8 cellular contexts compared by ENCODE assay signal in the genomic region with DNA sequence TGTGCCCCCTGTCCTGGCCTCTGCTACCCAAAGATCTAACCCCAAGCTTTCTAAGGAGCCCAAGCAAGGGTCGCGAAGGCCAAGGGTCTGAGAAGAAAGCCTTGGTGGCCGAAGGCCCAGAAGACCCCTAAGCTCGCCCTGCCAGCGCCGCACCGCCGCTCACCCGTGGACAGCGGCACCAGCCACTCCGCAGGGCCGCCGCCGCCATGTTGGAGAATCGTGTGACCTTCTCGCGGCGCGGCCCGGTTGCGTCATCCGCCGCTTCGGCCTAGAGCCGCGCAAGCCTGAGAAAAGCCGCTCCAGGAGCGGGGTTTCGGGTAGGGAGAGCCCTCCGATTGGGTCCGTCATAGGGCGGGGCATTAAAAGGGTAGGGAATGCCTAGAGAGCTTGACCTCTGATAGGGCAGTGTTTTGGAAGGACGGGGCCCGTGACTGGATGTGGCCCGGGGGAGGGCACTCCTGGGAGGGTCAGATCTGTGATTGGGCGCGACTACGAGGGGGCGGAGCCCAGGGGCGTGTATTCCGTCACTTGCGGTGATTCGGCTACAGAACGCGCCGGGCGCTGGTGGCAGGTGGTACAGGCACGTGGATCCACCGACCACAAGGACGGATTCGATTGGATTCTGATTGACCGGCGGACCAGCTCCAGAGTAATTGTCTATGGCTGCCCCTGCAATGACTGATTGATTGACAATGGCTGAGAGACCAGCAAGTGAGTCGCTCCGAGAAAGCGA. TPM values are rescaled to one million over a fixed set of nuclear protein-coding genes. Genes with fewer than 3 reads are reported as not detected.
DNase-seq lines count a peak whose midpoint lies in the region; ATAC-seq, FAIRE-seq and TF ChIP-seq lines count a peak whose summit lies in the region.

A gene with protein sequence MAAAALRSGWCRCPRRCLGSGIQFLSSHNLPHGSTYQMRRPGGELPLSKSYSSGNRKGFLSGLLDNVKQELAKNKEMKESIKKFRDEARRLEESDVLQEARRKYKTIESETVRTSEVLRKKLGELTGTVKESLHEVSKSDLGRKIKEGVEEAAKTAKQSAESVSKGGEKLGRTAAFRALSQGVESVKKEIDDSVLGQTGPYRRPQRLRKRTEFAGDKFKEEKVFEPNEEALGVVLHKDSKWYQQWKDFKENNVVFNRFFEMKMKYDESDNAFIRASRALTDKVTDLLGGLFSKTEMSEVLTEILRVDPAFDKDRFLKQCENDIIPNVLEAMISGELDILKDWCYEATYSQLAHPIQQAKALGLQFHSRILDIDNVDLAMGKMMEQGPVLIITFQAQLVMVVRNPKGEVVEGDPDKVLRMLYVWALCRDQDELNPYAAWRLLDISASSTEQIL (minus strand): TSS at position 223 of the 733 bp plus-strand sequence. CDS start 15 bp downstream, at position 208.

- H3K4me3 ChIP-seq in kidney (ENCODE audit: low read length in 2 of 2) = peak within 1 kb of the TSS; percentile 70 to 88

- H3K36me3 ChIP-seq in kidney (ENCODE audit: control insufficient read depth in 1 of 2, insufficient read depth in 2 of 2, low read length in 2 of 2) = peaks cover 3 to 7% of the 10 kb centered on the region in 2 donors

- peak within 1 kb of the TSS; percentile 95 for H3K4me3 Mint-ChIP-seq in chondrocyte (ENCODE audit: unreplicated experiment)

- peaks cover 5 to 13% of the 10 kb centered on the region in 2 donors for H3K4me1 ChIP-seq in kidney (ENCODE audit: control insufficient read depth in 1 of 2, insufficient read depth in 1 of 2, low read depth in 1 of 2, low read length in 2 of 2)

- no peak for TF ChIP-seq CTCF in chondrocyte (IDR thresholded peaks at IDR 0.05)
- TF ChIP-seq CTCF in kidney (IDR thresholded peaks at IDR 0.05; ENCODE audit: borderline replicate concordance, extremely low read depth, insufficient read depth) = no peak

- no peaks in the 10 kb centered on the region for H3K9me3 Mint-ChIP-seq in chondrocyte (ENCODE audit: low read depth)

- H3K9me3 ChIP-seq in kidney (ENCODE audit: control insufficient read depth in 1 of 2, low read length in 2 of 2) = no peaks in the 10 kb centered on the region

- intact Hi-C loops in kidney (cut with DNase I) = no loop called here

- peaks cover 30% of the 10 kb centered on the region for H3K4me1 Mint-ChIP-seq in chondrocyte (ENCODE audit: low read depth)

- H3K27ac Mint-ChIP-seq in chondrocyte (ENCODE audit: unreplicated experiment) = peak within 1 kb of the TSS; percentile 99

- H3K9ac ChIP-seq in kidney (ENCODE audit: low read length in 2 of 2) = peak within 1 kb of the TSS; percentile 99

- H3K36me3 Mint-ChIP-seq in chondrocyte (ENCODE audit: low read depth) = peaks cover 9% of the 10 kb centered on the region

- DNase-seq in AML-193 (lab: John Stamatoyannopoulos, UW) (peak; percentile 97 to 99), NCI-H510A treated with DMSO at 0.1 percent for 48 hours (lab: John Stamatoyannopoulos, UW) (peak; percentile 97), chondrocyte (ENCODE audit: low spot score) (peak; percentile 99), kidney (peak; percentile 100)
- peak; percentile 96 to 97 for DNase-seq in activated CD4-positive, alpha-beta T cell treated with anti-CD3 and anti-CD28 coated beads for 24 hours (ENCODE audit: low read depth in 2 of 2)
- DNase-seq in stimulated activated CD4-positive, alpha-beta T cell treated with anti-CD3 and anti-CD28 coated beads, Interleukin-15, amount 100 ng/mL, for 24 hours = peak; percentile 99

- peak; percentile 99 for FAIRE-seq in kidney (lab: Jason Lieb, UNC)

- H3K27me3 Mint-ChIP-seq in chondrocyte (ENCODE audit: low read depth) = no peaks in the 10 kb centered on the region

- peak within 1 kb of the TSS; percentile 98 to 99 for H3K27ac ChIP-seq in kidney (ENCODE audit: low read depth in 2 of 2, low read length in 2 of 2)

- ATAC-seq in HG03439 (IDR thresholded peaks at IDR 0.05; ENCODE audit: unreplicated experiment) = peak; percentile 94

- TF ChIP-seq POLR2A in GM19193 (IDR thresholded peaks at IDR 0.05; ENCODE audit: extremely low read depth, insufficient read depth, insufficient read length) = peak; percentile 95

RNA-seq across cellular contexts. Expression of the gene that starts here (rescaled TPM):
- total RNA-seq in chondrocyte = 47.1 to 75.4 TPM (median 68.0 TPM) in 3 replicates
- total RNA-seq in kidney = 57.8 TPM
- 46.7 TPM for polyA plus RNA-seq in kidney (ENCODE audit: insufficient read depth, low read depth, low replicate concordance)

Comparison
In these comparisons a context has a peak if more than half of its experiments do, and no peak if none do; other contexts are left out.
1. Peak in every context shown above with its lines: DNase-seq, ATAC-seq, H3K4me3 ChIP-seq and H3K27ac ChIP-seq.